14 cellular contexts compared by ENCODE assay signal in the genomic region with DNA sequence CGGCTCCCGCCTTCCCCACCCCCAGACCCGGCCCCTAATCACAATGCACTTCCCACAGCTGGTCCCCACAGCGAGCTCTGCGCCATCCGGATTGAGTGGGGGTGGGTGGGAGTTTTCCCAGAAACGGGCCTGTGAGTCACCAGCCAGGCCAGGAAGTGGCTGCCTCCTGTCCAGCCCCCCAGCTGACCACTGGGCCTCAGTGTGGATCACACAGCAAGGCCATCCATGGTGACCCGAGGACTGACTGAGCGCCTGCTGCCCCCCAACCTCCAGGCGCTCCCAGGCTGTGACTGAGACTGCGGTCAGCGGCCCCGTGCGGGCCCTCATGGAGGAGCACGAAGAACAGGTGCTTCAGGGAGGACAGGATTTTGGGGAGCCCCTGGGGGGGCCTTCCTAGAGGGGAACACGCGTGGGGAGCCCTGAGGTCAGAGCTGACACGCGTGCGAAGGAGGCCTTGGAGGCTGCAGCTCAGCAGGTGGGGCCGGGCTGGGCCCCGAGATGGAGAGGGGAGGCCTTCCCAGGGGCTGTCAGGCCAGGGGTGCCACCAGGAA. TPM values are rescaled to one million over a fixed set of nuclear protein-coding genes. Genes with fewer than 3 reads are reported as not detected.
A peak's percentile ranks its signal among the peaks of the same experiment; 100 is the strongest.
DNase-seq lines count a peak whose midpoint lies in the region; ATAC-seq and TF ChIP-seq lines count a peak whose summit lies in the region.
"Had no signal": no experiment of that assay in that cellular context is flagged by ENCODE, and none has a peak within 500 bp of the region (broad histone marks: within the 10 kb centered on the region; RNA-seq: fewer than 3 reads in every experiment).

No MANE protein-coding gene starts in this region.

- no peak overlapping the region for H4K8ac ChIP-seq in H9 (replicated peaks; ENCODE audit: insufficient read length, low read depth, low read length)

- H3K79me1 ChIP-seq in H9 (ENCODE audit: insufficient read depth, low read depth, low read length, poor library complexity, severe bottlenecking) = no peaks in the 10 kb centered on the region

- no peak overlapping the region for H3K23ac ChIP-seq in H9 (ENCODE audit: insufficient read length, low read depth, low read length)

- no peaks in the 10 kb centered on the region for H3K36me3 Mint-ChIP-seq in H9 (ENCODE audit: insufficient read depth in 1 of 3, low read depth in 3 of 3)
- no peaks in the 10 kb centered on the region for H3K36me3 Mint-ChIP-seq in activated CD4-positive, alpha-beta memory T cell treated with anti-CD3 and anti-CD28 coated beads, Interleukin-2, amount 10 ng/mL, durations not matched to agents 7 days and 5 days (ENCODE audit: low read depth)
- H3K36me3 Mint-ChIP-seq: IgD-negative memory B cell had no signal

- H3K36me3 ChIP-seq in HEK293 (ENCODE audit: control insufficient read depth in 2 of 2, insufficient read depth in 1 of 2, low read length in 2 of 2) (no peaks in the 10 kb centered on the region), tibial nerve (no peaks in the 10 kb centered on the region)

- H2BK15ac ChIP-seq in H9 (ENCODE audit: low read depth, low read length) = no peak overlapping the region

- H3K18ac ChIP-seq in H9 (ENCODE audit: insufficient read length, low read depth, low read length) = no peak overlapping the region

- TF ChIP-seq CTCF in HEK293 (tag by site-specific recombination; IDR thresholded peaks at IDR 0.05) = no peak
- TF ChIP-seq CTCF in choroid plexus epithelial cell (conservative IDR thresholded peaks at IDR 0.05; ENCODE audit: low read depth, low read length) = no peak
- no peak for TF ChIP-seq CTCF in tibial nerve (IDR thresholded peaks at IDR 0.05)
- TF ChIP-seq CTCF in H9 (conservative IDR thresholded peaks at IDR 0.05) = no peak

- WGBS in tibial nerve, 2 donors = 47 to 59% methylated on average over 12 to 22 of the region's 22 CpGs
- no CpG with 5 or more reads among the region's 22 CpGs for WGBS in H9 (ENCODE audit: extremely low coverage, insufficient read length, low lambda C conversion rate)

- H3K9me3 ChIP-seq in HEK293 (ENCODE audit: control insufficient read depth, insufficient read depth, low read depth, low read length) (no peaks in the 10 kb centered on the region), tibial nerve (no peaks in the 10 kb centered on the region), H9 (ENCODE audit: control insufficient read depth, low read depth, low read length) (no peaks in the 10 kb centered on the region)

- no peak overlapping the region for H3K4ac ChIP-seq in H9 (ENCODE audit: low read depth, low read length)

- CTCF ChIA-PET in HEK293 (lab: Yijun Ruan, JAX) = interaction anchor here (0.6 to 1.4 kb wide), 3 partner anchors 125 to 203 kb away, joined by 3 to 7 read pairs (median 4); no protein-coding TSS in a partner anchor
- CTCF ChIA-PET in activated CD4-positive, alpha-beta memory T cell treated with anti-CD3 and anti-CD28 coated beads, Interleukin-2, amount 10 ng/mL, durations not matched to agents 7 days and 5 days (lab: Charles Lee) = no interaction called here

- no peak overlapping the region for H3K27ac ChIP-seq in HEK293 (ENCODE audit: extremely low read depth, low read depth, low read length)
- H3K27ac ChIP-seq in tibial nerve = peak overlapping the region in 3 of 4 donors; percentile 13 to 76 (median 71)
- H3K27ac ChIP-seq in H9 (ENCODE audit: insufficient read length, low read depth, low read length) = no peak overlapping the region

- no peaks in the 10 kb centered on the region for H3K23me2 ChIP-seq in H9 (ENCODE audit: insufficient read length, low read depth, low read length, poor library complexity, severe bottlenecking)

- no peak for ATAC-seq in left colon

- no peaks in the 10 kb centered on the region for H3K79me2 ChIP-seq in H9 (ENCODE audit: insufficient read depth, low read length)

- H3K4me1 Mint-ChIP-seq in H9 = peaks cover 12 to 14% of the 10 kb centered on the region in 2 experiments
- H3K4me1 Mint-ChIP-seq in activated CD4-positive, alpha-beta memory T cell treated with anti-CD3 and anti-CD28 coated beads, Interleukin-2, amount 10 ng/mL, durations not matched to agents 7 days and 5 days = peaks cover 5% of the 10 kb centered on the region

- no peak overlapping the region for H3T11ph ChIP-seq in H9 (ENCODE audit: low read length)

- no peak overlapping the region for H4K5ac ChIP-seq in H9 (ENCODE audit: insufficient read length, low read depth, low read length)

- POLR2A ChIA-PET in HEK293 (lab: Yijun Ruan, JAX) = no interaction called here
- POLR2A ChIA-PET in activated CD4-positive, alpha-beta memory T cell treated with anti-CD3 and anti-CD28 coated beads, Interleukin-2, amount 10 ng/mL, durations not matched to agents 7 days and 5 days (lab: Charles Lee) = no interaction called here

- no peak overlapping the region for H4K91ac ChIP-seq in H9 (ENCODE audit: insufficient read length, low read depth, low read length)

- no peak overlapping the region for H3K4me3 ChIP-seq in HEK293 (ENCODE audit: low read depth, low read length)
- no peak overlapping the region for H3K4me3 ChIP-seq in choroid plexus epithelial cell (ENCODE audit: low read depth, low read length)
- no peak overlapping the region for H3K4me3 ChIP-seq in tibial nerve

- no peaks in the 10 kb centered on the region for H3K27me3 ChIP-seq in tibial nerve
- H3K27me3 ChIP-seq in H9 (ENCODE audit: insufficient read depth, low read length) = no peaks in the 10 kb centered on the region

- H3K9ac ChIP-seq in H9 (ENCODE audit: extremely low read depth, insufficient read length, low read length) = no peak overlapping the region

- no peak overlapping the region; a peak in 1 of 5 replicates for H3K4me3 Mint-ChIP-seq in H9
- no peak overlapping the region for H3K4me3 Mint-ChIP-seq in activated CD4-positive, alpha-beta memory T cell treated with anti-CD3 and anti-CD28 coated beads, Interleukin-2, amount 10 ng/mL, durations not matched to agents 7 days and 5 days
- H3K4me3 Mint-ChIP-seq: IgD-negative memory B cell; T-helper 2 cell treated with Interferon-gamma antibody and Interleukin-4, amounts not matched to agents 5 μg/mL and 100 μg/mL, for 36 hours had no signal

- no peak overlapping the region for H2AK5ac ChIP-seq in H9 (ENCODE audit: insufficient read length, low read length)

- H2BK12ac ChIP-seq in H9 (ENCODE audit: insufficient read length, low read depth, low read length) = no peak overlapping the region

- no peak for TF ChIP-seq POLR2A in tibial nerve (IDR thresholded peaks at IDR 0.05)

- H3K27ac Mint-ChIP-seq in H9 = no peak overlapping the region
- H3K27ac Mint-ChIP-seq in activated CD4-positive, alpha-beta memory T cell treated with anti-CD3 and anti-CD28 coated beads, Interleukin-2, amount 10 ng/mL, durations not matched to agents 7 days and 5 days = no peak overlapping the region
- H3K27ac Mint-ChIP-seq: IgD-negative memory B cell; T-helper 2 cell treated with Interferon-gamma antibody and Interleukin-4, amounts not matched to agents 5 μg/mL and 100 μg/mL, for 36 hours had no signal

- H3K4me2 ChIP-seq in H9 (ENCODE audit: insufficient read depth, insufficient read length, low read length) = no peak overlapping the region

- H3K27me3 Mint-ChIP-seq in H9 (ENCODE audit: low read depth) = peaks cover 6% of the 10 kb centered on the region
- H3K27me3 Mint-ChIP-seq in activated CD4-positive, alpha-beta memory T cell treated with anti-CD3 and anti-CD28 coated beads, Interleukin-2, amount 10 ng/mL, durations not matched to agents 7 days and 5 days = no peaks in the 10 kb centered on the region

- no peaks in the 10 kb centered on the region for H3K4me1 ChIP-seq in HEK293 (ENCODE audit: control insufficient read depth, insufficient read depth, low read length)
- H3K4me1 ChIP-seq in tibial nerve = peaks cover 0 to 74% (median 37%) of the 10 kb centered on the region in 4 donors
- H3K4me1 ChIP-seq in H9 (ENCODE audit: insufficient read depth, low read length) = no peaks in the 10 kb centered on the region; the same call in 1 of the 2 replicates

- no peak overlapping the region for H2BK120ac ChIP-seq in H9 (ENCODE audit: low read depth, low read length, poor library complexity, severe bottlenecking)

- H3K9me3 Mint-ChIP-seq in H9 = no peaks in the 10 kb centered on the region
- H3K9me3 Mint-ChIP-seq in activated CD4-positive, alpha-beta memory T cell treated with anti-CD3 and anti-CD28 coated beads, Interleukin-2, amount 10 ng/mL, durations not matched to agents 7 days and 5 days = no peaks in the 10 kb centered on the region
- H3K9me3 Mint-ChIP-seq: T-helper 2 cell treated with Interferon-gamma antibody and Interleukin-4, amounts not matched to agents 5 μg/mL and 100 μg/mL, for 36 hours had no signal

- H3K14ac ChIP-seq in H9 (ENCODE audit: insufficient read depth, low read length) = no peak overlapping the region

- H4K20me1 ChIP-seq in H9 (ENCODE audit: control insufficient read depth, insufficient read depth, insufficient read length) = no peaks in the 10 kb centered on the region

- DNase-seq in choroid plexus epithelial cell (ENCODE audit: low read depth) (peak; percentile 64), left colon (peak; percentile 33 to 44), tibial nerve (ENCODE audit: low spot score in 2 of 2) (no peak), H9 (no peak), NCI-H446 (lab: John Stamatoyannopoulos, UW) (no peak)
- DNase-seq in NK-92 treated with Interleukin-12 subunit alpha and Interleukin-12 subunit beta, amount 100 ng/mL, for 24 hours (lab: John Stamatoyannopoulos, UW) = no peak
- DNase-seq in activated CD4-positive, alpha-beta memory T cell treated with anti-CD3 and anti-CD28 coated beads, Interleukin-2, amount 10 ng/mL, durations not matched to agents 7 days and 5 days = no peak
- DNase-seq: activated T-cell treated with anti-CD3 and anti-CD28 coated beads, Interleukin-2, amount 50 U/mL, for 1 hour; DMS79 treated with DMSO at 0.1 percent for 48 hours; NCI-H510A; posterior cingulate gyrus had no signal

- H3K56ac ChIP-seq in H9 (ENCODE audit: insufficient read length, low read depth, low read length) = no peak overlapping the region

- H2AFZ ChIP-seq in H9 (ENCODE audit: low read length) = no peak overlapping the region

- TF ChIP-seq EP300 in tibial nerve (IDR thresholded peaks at IDR 0.05) = peak in 1 of 2 donors; percentile 37

- intact Hi-C loops in left colon (cut with DNase I, micrococcal nuclease) = no loop called here

- no peak overlapping the region for H2BK5ac ChIP-seq in H9 (ENCODE audit: insufficient read length, low read length)

- no peak overlapping the region for H2BK20ac ChIP-seq in H9 (ENCODE audit: low read depth, low read length, poor library complexity, severe bottlenecking)

TF ChIP-seq in HEK293, 187 proteins besides CTCF, POLR2A, EP300 and RAD21:
- peak; percentile 62 for TF ChIP-seq EGR2 (tag by site-specific recombination; IDR thresholded peaks at IDR 0.05; ENCODE audit: low read depth)
- TF ChIP-seq ZFHX2 (tag by site-specific recombination; conservative IDR thresholded peaks at IDR 0.05) = peak; percentile 65
- peak; percentile 43; the same call in 1 of the 2 replicates for TF ChIP-seq GLIS2 (tag by site-specific recombination; IDR thresholded peaks at IDR 0.05)
- no peak for TF ChIP-seq ZNF571 (tag by site-specific recombination; IDR thresholded peaks at IDR 0.05)

RNA-seq across cellular contexts. Expression of gene EGFL7, which starts 48.3 kb away (rescaled TPM):
- total RNA-seq in left colon = 10 to 100 TPM; 14.3 to 17.2 TPM
- 100 to 1,000 TPM in 3 of 4 donors, 10 to 100 TPM in 1; 95.2 to 229 (median 179) TPM for total RNA-seq in tibial nerve
- total RNA-seq in H9 (2021) = 37.7 and 38.0 TPM in 2 replicates
- under 1 TPM; 0.28 to 0.30 TPM for total RNA-seq in activated CD4-positive, alpha-beta memory T cell treated with anti-CD3 and anti-CD28 coated beads, Interleukin-2, amount 10 ng/mL, durations not matched to agents 7 days and 5 days

Comparison
In these comparisons a context has a peak if more than half of its experiments do, and no peak if none do; other contexts are left out.
1. H3K27ac ChIP-seq: peak in tibial nerve (3 of 4); none in HEK293 (single experiment) and H9 (single experiment).
2. DNase-seq: peak in choroid plexus epithelial cell (single experiment) and left colon (2 of 2); none in tibial nerve (0 of 2), H9 (single experiment), NCI-H446 (0 of 2), NK-92 treated with Interleukin-12 subunit alpha and Interleukin-12 subunit beta, amount 100 ng/mL, for 24 hours (single experiment) and activated CD4-positive, alpha-beta memory T cell treated with anti-CD3 and anti-CD28 coated beads, Interleukin-2, amount 10 ng/mL, durations not matched to agents 7 days and 5 days (single experiment).
3. RNA of gene EGFL7, which starts 48.3 kb away (total RNA-seq): 95.2 to 229 TPM in tibial nerve, 37.7 to 38.0 TPM in H9 and 14.3 to 17.2 TPM in left colon; 0.28 to 0.30 TPM in activated CD4-positive, alpha-beta memory T cell treated with anti-CD3 and anti-CD28 coated beads, Interleukin-2, amount 10 ng/mL, durations not matched to agents 7 days and 5 days; every median in the first group is over 10 times any median in the second.